In genomic region chr3:30358871-30359270, GRCh38 we compare ENCODE assay signal across 24 cellular contexts.
"Had no signal": no experiment of that assay in that cellular context is flagged by ENCODE, and none has a peak within 500 bp of the region (broad histone marks: within the 10 kb centered on the region; RNA-seq: fewer than 3 reads in every experiment).

No MANE protein-coding gene starts in this region.

- H3K27ac ChIP-seq: KMS-11, RWPE1, SK-N-MC had no signal

- H3K27me3 Mint-ChIP-seq: activated CD8-positive, alpha-beta T cell treated with anti-CD3 and anti-CD28 coated beads for 36 hours; activated naive CD8-positive, alpha-beta T cell treated with anti-CD3 and anti-CD28 coated beads for 36 hours had no signal

- H3K27ac Mint-ChIP-seq: activated CD4-positive, alpha-beta T cell treated with anti-CD3 and anti-CD28 coated beads, Interleukin-2, amount 10 ng/mL, durations not matched to agents 24 days and 14 days; activated CD8-positive, alpha-beta T cell treated with anti-CD3 and anti-CD28 coated beads for 36 hours; activated naive CD8-positive, alpha-beta T cell treated with anti-CD3 and anti-CD28 coated beads for 36 hours; activated T-cell treated with anti-CD3 and anti-CD28 coated beads, Interleukin-2, amount 50 U/mL, for 72 hours; activated T-helper 17 cell treated with anti-CD3 and anti-CD28 coated beads, Interleukin-2, amount 50 U/mL, for 72 hours had no signal

- H3K4me3 Mint-ChIP-seq: activated CD4-positive, alpha-beta T cell treated with anti-CD3 and anti-CD28 coated beads, Interleukin-2, amount 10 ng/mL, durations not matched to agents 24 days and 14 days; activated CD8-positive, alpha-beta T cell treated with anti-CD3 and anti-CD28 coated beads for 36 hours; activated naive CD8-positive, alpha-beta T cell treated with anti-CD3 and anti-CD28 coated beads for 36 hours; activated T-cell treated with anti-CD3 and anti-CD28 coated beads, Interleukin-2, amount 50 U/mL, for 72 hours; activated T-helper 17 cell treated with anti-CD3 and anti-CD28 coated beads, Interleukin-2, amount 50 U/mL, for 72 hours had no signal

- DNase-seq: activated CD4-positive, alpha-beta T cell treated with anti-CD3 and anti-CD28 coated beads, Interleukin-2, amount 10 ng/mL, durations not matched to agents 24 days and 14 days; activated CD4-positive, alpha-beta T cell treated with anti-CD3 and anti-CD28 coated beads, Interleukin-2, amount 50 U/mL, for 4 hours; activated CD8-positive, alpha-beta T cell treated with anti-CD3 and anti-CD28 coated beads for 36 hours; activated effector memory CD4-positive, alpha-beta T cell treated with anti-CD3 and anti-CD28 coated beads, Interleukin-2, amount 50 U/mL, for 16 hours; activated naive CD4-positive, alpha-beta T cell; activated naive CD4-positive, alpha-beta T cell treated with anti-CD3 and anti-CD28 coated beads, Interleukin-2, amount 50 U/mL, for 16 hours; activated naive CD8-positive, alpha-beta T cell treated with anti-CD3 and anti-CD28 coated beads for 36 hours; activated T-cell treated with anti-CD3 and anti-CD28 coated beads, Interleukin-2, amount 50 U/mL, for 1 hour; activated T-cell treated with anti-CD3 and anti-CD28 coated beads, Interleukin-2, amount 50 U/mL, for 72 hours; amniotic stem cell; aorta; NCI-H1092 treated with DMSO at 0.1 percent for 48 hours; NCI-H1417 treated with DMSO at 0.1 percent for 48 hours; NCI-H1930; NCI-H2081 treated with DMSO at 0.1 percent for 48 hours; NCI-H226; NCI-H446 treated with DMSO at 0.1 percent for 48 hours; NCI-H524; Right ventricle myocardium superior; T1000 had no signal

- H3K4me3 ChIP-seq: SK-N-MC had no signal

- ATAC-seq: activated CD8-positive, alpha-beta T cell treated with anti-CD3 and anti-CD28 coated beads for 36 hours; activated T-cell treated with anti-CD3 and anti-CD28 coated beads, Interleukin-2, amount 50 U/mL, for 72 hours; activated T-helper 17 cell treated with anti-CD3 and anti-CD28 coated beads, Interleukin-2, amount 50 U/mL, for 72 hours had no signal

- H3K9me3 Mint-ChIP-seq: activated CD8-positive, alpha-beta T cell treated with anti-CD3 and anti-CD28 coated beads for 36 hours; activated naive CD8-positive, alpha-beta T cell treated with anti-CD3 and anti-CD28 coated beads for 36 hours; activated T-cell treated with anti-CD3 and anti-CD28 coated beads, Interleukin-2, amount 50 U/mL, for 72 hours; activated T-helper 17 cell treated with anti-CD3 and anti-CD28 coated beads, Interleukin-2, amount 50 U/mL, for 72 hours had no signal

- H3K36me3 Mint-ChIP-seq: activated naive CD8-positive, alpha-beta T cell treated with anti-CD3 and anti-CD28 coated beads for 36 hours had no signal
